8 cellular contexts compared by ENCODE assay signal in genomic region chr12:103929909-103930786, GRCh38. TPM values are rescaled to one million over a fixed set of nuclear protein-coding genes. Genes with fewer than 3 reads are reported as not detected.
DNase-seq lines count a peak whose midpoint lies in the region; ATAC-seq, FAIRE-seq and TF ChIP-seq lines count a peak whose summit lies in the region.

Gene HSP90B1, plus strand, starts transcription at chr12:103930410. Its CDS starts 106 bp downstream, at chr12:103930516.

- TF ChIP-seq CTCF in H1 (IDR thresholded peaks at IDR 0.05; ENCODE audit: control extremely low read depth in 1 of 3, insufficient read depth in 1 of 3, low read depth in 1 of 3, low read length in 3 of 3), result no peak

- TF ChIP-seq EP300 in H1 (IDR thresholded peaks at IDR 0.05; ENCODE audit: borderline replicate concordance in 1 of 2, low read depth in 2 of 2, low read length in 2 of 2), result peak in 1 of 2 experiments; percentile 10; a peak in 1 of 3 replicates

- peak within 1 kb of the TSS; percentile 97 for H3K27ac Mint-ChIP-seq in activated CD8-positive, alpha-beta memory T cell treated with anti-CD3 and anti-CD28 coated beads, Interleukin-2, amount 10 ng/mL, durations not matched to agents 7 days and 5 days
- peak within 1 kb of the TSS; percentile 99 for H3K27ac Mint-ChIP-seq in memory B cell

- H3K9ac ChIP-seq in NT2/D1 (ENCODE audit: insufficient read length, low read depth) (peak within 1 kb of the TSS; percentile 87), H1 (replicated peaks in 1 of 4; ENCODE audit: extremely low read depth in 1 of 4, low read depth in 3 of 4, low read length in 3 of 4) (peak within 1 kb of the TSS; percentile 93 to 98 (median 96))

- H4K8ac ChIP-seq in H1 (ENCODE audit: extremely low read depth, insufficient read depth, low read length), result peak within 1 kb of the TSS; percentile 90

- peak within 1 kb of the TSS; percentile 99 for H2AFZ ChIP-seq in H1 (ENCODE audit: low read length)

- H3K27ac ChIP-seq in H1 (ENCODE audit: low read depth, low read length), result peak within 1 kb of the TSS; percentile 88

- H3K4ac ChIP-seq in H1 (replicated peaks; ENCODE audit: insufficient read length, low read depth, low read length), result peak within 1 kb of the TSS; percentile 82

- DNase-seq in COR-L47 (lab: John Stamatoyannopoulos, UW) (peak; percentile 100), HUDEP-2 (lab: John Stamatoyannopoulos, UW; ENCODE audit: unreplicated experiment in 76 of 76) (peak; percentile 36 to 100 (median 99)), NT2/D1 (ENCODE audit: low read depth, low spot score) (peak; percentile 99), H1 (ENCODE audit: low read depth in 1 of 2, low spot score in 2 of 2) (peak; percentile 98 to 100), memory B cell (ENCODE audit: low spot score in 2 of 2) (peak; percentile 91 to 98)
- peak; percentile 100 for DNase-seq in activated CD8-positive, alpha-beta memory T cell treated with anti-CD3 and anti-CD28 coated beads, Interleukin-2, amount 10 ng/mL, durations not matched to agents 7 days and 5 days
- DNase-seq in stimulated activated CD8-positive, alpha-beta memory T cell treated with anti-CD3 and anti-CD28 coated beads, Interleukin-12 subunit alpha, Interleukin-12 subunit beta, amount 100 ng/mL, for 24 hours (ENCODE audit: extremely low read depth), result peak; percentile 99

- H2BK12ac ChIP-seq in H1 (ENCODE audit: low read depth, low read length), result peak within 1 kb of the TSS; percentile 75; the same call in 1 of the 2 replicates

- POLR2A ChIA-PET in H1 (lab: Charles Lee; ENCODE audit: partially characterized antibody), result interaction anchor here (0.6 to 2.9 kb wide), 42 partner anchors 8 to 362 kb away, joined by 3 to 42 read pairs (median 4); partner anchors contain the start of genes NFYB, NT5DC3 and TDG

- no peaks in the 10 kb centered on the region for H3K27me3 ChIP-seq in NT2/D1 (ENCODE audit: insufficient read depth, insufficient read length)
- H3K27me3 ChIP-seq in H1 (replicated peaks in 1 of 4; ENCODE audit: control insufficient read depth in 3 of 4, extremely low read depth in 1 of 4, insufficient read depth in 3 of 4, low read length in 3 of 4), result no peaks in the 10 kb centered on the region; a peak in 1 of 7 replicates

- peak within 1 kb of the TSS; percentile 80 for H3K56ac ChIP-seq in H1 (replicated peaks; ENCODE audit: insufficient read length, low read depth, low read length)

- no peaks in the 10 kb centered on the region for H3K9me3 Mint-ChIP-seq in activated CD8-positive, alpha-beta memory T cell treated with anti-CD3 and anti-CD28 coated beads, Interleukin-2, amount 10 ng/mL, durations not matched to agents 7 days and 5 days (ENCODE audit: low read depth)
- H3K9me3 Mint-ChIP-seq in memory B cell, result no peaks in the 10 kb centered on the region

- peak within 1 kb of the TSS; percentile 94 for H2BK5ac ChIP-seq in H1 (ENCODE audit: low read depth, low read length)

- H3K18ac ChIP-seq in H1 (ENCODE audit: extremely low read depth, low read length), result peak within 1 kb of the TSS; percentile 93

- no peak within 1 kb of the TSS for H3K23ac ChIP-seq in H1 (ENCODE audit: insufficient read length)

- H3K4me3 Mint-ChIP-seq in activated CD8-positive, alpha-beta memory T cell treated with anti-CD3 and anti-CD28 coated beads, Interleukin-2, amount 10 ng/mL, durations not matched to agents 7 days and 5 days, result peak within 1 kb of the TSS; percentile 89
- H3K4me3 Mint-ChIP-seq in memory B cell, result peak within 1 kb of the TSS; percentile 98

- peaks cover 13% of the 10 kb centered on the region for H3K23me2 ChIP-seq in H1 (ENCODE audit: low read depth, low read length)

- CTCF ChIA-PET in activated CD8-positive, alpha-beta memory T cell treated with anti-CD3 and anti-CD28 coated beads, Interleukin-2, amount 10 ng/mL, durations not matched to agents 7 days and 5 days (lab: Charles Lee), result interaction anchor here (0.7 to 3.2 kb wide), 7 partner anchors 10 to 179 kb away, joined by 3 to 12 read pairs (median 3); partner anchors contain the start of gene TDG
- CTCF ChIA-PET in H1 (lab: Charles Lee; ENCODE audit: partially characterized antibody), result interaction anchor here (0.6 to 1.2 kb wide), 4 partner anchors 25 to 96 kb away, joined by 3 to 5 read pairs (median 4); no protein-coding TSS in a partner anchor

- peaks cover 63% of the 10 kb centered on the region for H3K4me1 Mint-ChIP-seq in activated CD8-positive, alpha-beta memory T cell treated with anti-CD3 and anti-CD28 coated beads, Interleukin-2, amount 10 ng/mL, durations not matched to agents 7 days and 5 days
- H3K4me1 Mint-ChIP-seq in memory B cell, result peaks cover 38% of the 10 kb centered on the region

- H3K27me3 Mint-ChIP-seq in activated CD8-positive, alpha-beta memory T cell treated with anti-CD3 and anti-CD28 coated beads, Interleukin-2, amount 10 ng/mL, durations not matched to agents 7 days and 5 days, result peaks cover 3% of the 10 kb centered on the region
- H3K27me3 Mint-ChIP-seq in memory B cell, result no peaks in the 10 kb centered on the region

- H3K9me3 ChIP-seq in NT2/D1 (ENCODE audit: insufficient read depth, low read length) (no peaks in the 10 kb centered on the region), H1 (ENCODE audit: insufficient read depth in 2 of 2, low read depth in 1 of 2, low read length in 1 of 2) (no peaks in the 10 kb centered on the region)

- peak within 1 kb of the TSS; percentile 81 for H4K91ac ChIP-seq in H1 (replicated peaks; ENCODE audit: insufficient read length, low read length)

- H3K4me3 ChIP-seq in NT2/D1 (ENCODE audit: insufficient read length, low read depth) (peak within 1 kb of the TSS; percentile 92), H1 (ENCODE audit: extremely low read depth in 1 of 4, insufficient read depth in 2 of 4, low read depth in 3 of 4, low read length in 4 of 4) (peak within 1 kb of the TSS; percentile 80 to 97 (median 91))

- peaks cover 5 to 10% of the 10 kb centered on the region in 2 experiments for H4K20me1 ChIP-seq in H1 (replicated peaks in 1 of 2; ENCODE audit: control insufficient read depth in 1 of 2, insufficient read depth in 2 of 2, low read length in 2 of 2)

- no peak within 1 kb of the TSS for H3K14ac ChIP-seq in H1 (ENCODE audit: insufficient read length)

- peaks cover 40% of the 10 kb centered on the region for H3K36me3 ChIP-seq in NT2/D1 (ENCODE audit: insufficient read depth, insufficient read length, low read length)
- H3K36me3 ChIP-seq in H1 (ENCODE audit: control insufficient read depth in 2 of 4, insufficient read depth in 4 of 4, low read length in 3 of 4), result peaks cover 20 to 34% (median 25%) of the 10 kb centered on the region in 4 experiments

- peak within 1 kb of the TSS; percentile 98 for H4K5ac ChIP-seq in H1 (ENCODE audit: insufficient read length, low read depth, low read length)

- peak; percentile 93 for FAIRE-seq in H1 (lab: Jason Lieb, UNC)

- WGBS in H1 (ENCODE audit: extremely low coverage in 1 of 2, insufficient coverage in 1 of 2, insufficient read length in 1 of 2, insufficient replicate concordance in 2 of 2, low coverage in 1 of 2, low lambda C conversion rate in 2 of 2, missing lambda C conversion rate in 1 of 2), 2 experiments, result 1% methylated on average over 55 of the region's 67 CpGs; no CpG with 5 or more reads in 1 of the 2 experiments

- no peak within 1 kb of the TSS for H2BK120ac ChIP-seq in H1 (replicated peaks; ENCODE audit: low read depth, low read length)

- H3K4me1 ChIP-seq in NT2/D1 (ENCODE audit: insufficient read depth, insufficient read length) (no peaks in the 10 kb centered on the region), H1 (replicated peaks in 1 of 4; ENCODE audit: control insufficient read depth in 3 of 4, insufficient read depth in 4 of 4, low read length in 3 of 4) (peaks cover 0 to 3% (median 0%) of the 10 kb centered on the region in 4 experiments; a peak in 4 of 7 replicates)

- H2BK15ac ChIP-seq in H1 (ENCODE audit: low read length), result 0 out of 2 replicates have a peak within 1 kb of the TSS, but pooled peaks have one; percentile 93

- ATAC-seq in GM21381 (IDR thresholded peaks at IDR 0.05; ENCODE audit: unreplicated experiment) (peak; percentile 60), memory B cell (ENCODE audit: low read depth) (peak; percentile 63)
- ATAC-seq in activated CD8-positive, alpha-beta memory T cell treated with anti-CD3 and anti-CD28 coated beads, Interleukin-2, amount 10 ng/mL, durations not matched to agents 7 days and 5 days, result peak; percentile 80

- no peak within 1 kb of the TSS for H2AK5ac ChIP-seq in H1 (ENCODE audit: low read depth, low read length)

- TF ChIP-seq POLR2A in H1 (IDR thresholded peaks at IDR 0.05; ENCODE audit: control extremely low read depth in 1 of 2, low read depth in 2 of 2, low read length in 2 of 2), result peak; percentile 93 to 99

- peaks cover 14 to 46% of the 10 kb centered on the region in 2 experiments for H3K79me2 ChIP-seq in H1 (ENCODE audit: control insufficient read depth in 1 of 2, insufficient read depth in 2 of 2, low read length in 2 of 2)

- no peak within 1 kb of the TSS for H2BK20ac ChIP-seq in H1 (ENCODE audit: low read length)

- peaks cover 39% of the 10 kb centered on the region for H3K36me3 Mint-ChIP-seq in activated CD8-positive, alpha-beta memory T cell treated with anti-CD3 and anti-CD28 coated beads, Interleukin-2, amount 10 ng/mL, durations not matched to agents 7 days and 5 days
- peaks cover 14% of the 10 kb centered on the region for H3K36me3 Mint-ChIP-seq in memory B cell

- H3K4me2 ChIP-seq in H1 (ENCODE audit: insufficient read depth in 1 of 2, low read depth in 2 of 2, low read length in 2 of 2), result peak within 1 kb of the TSS; percentile 97 to 99

- 0 out of 2 replicates have a peak, but pooled peaks cover 2% of the 10 kb centered on the region for H3K79me1 ChIP-seq in H1 (ENCODE audit: low read depth, low read length)

- no peak for TF ChIP-seq RAD21 in H1 (IDR thresholded peaks at IDR 0.05 in 1 of 2, conservative IDR thresholded peaks at IDR 0.05 in 1 of 2; ENCODE audit: low read depth in 2 of 2, low read length in 2 of 2)

TF ChIP-seq in H1, 55 proteins besides CTCF, POLR2A, EP300 and RAD21 (continues in another document):
- no peak for TF ChIP-seq SAP30 (IDR thresholded peaks at IDR 0.05; ENCODE audit: insufficient read depth, insufficient replicate concordance, low read length)
- peak in 1 of 2 experiments; percentile 17; a peak in 1 of 4 replicates for TF ChIP-seq HDAC2 (IDR thresholded peaks at IDR 0.05; ENCODE audit: borderline replicate concordance in 1 of 2, low read depth in 2 of 2, low read length in 2 of 2)
- TF ChIP-seq KDM1A (IDR thresholded peaks at IDR 0.05; ENCODE audit: borderline replicate concordance, low read length), result no peak

RNA-seq across cellular contexts. Expression of gene HSP90B1, which starts in this region (rescaled TPM):
- 100 to 1,000 TPM; 324 to 489 TPM for total RNA-seq in activated CD8-positive, alpha-beta memory T cell treated with anti-CD3 and anti-CD28 coated beads, Interleukin-2, amount 10 ng/mL, durations not matched to agents 7 days and 5 days
- total RNA-seq in H1 (2021; fragmentation: NEBNext Ultra II Directional; extraction: Animal tissue kit (Norgen Biotek cat#: 25700)), result 837 and 847 TPM in 2 replicates
- polyA plus RNA-seq in H1 (2011; rRNA removed), result 88.9 and 161 TPM in 2 replicates
- polyA plus RNA-seq in H1 (2011; cell fraction: cytosol; rRNA removed), result 357 TPM
- 201 TPM for polyA plus RNA-seq in H1 (2011; cell fraction: nucleus; rRNA removed)
- polyA plus RNA-seq in H1 (2012, experiment 1 of 2), result 402 to 670 TPM (median 455 TPM) in 4 replicates
- 45.2 TPM for polyA plus RNA-seq in H1 (2012, experiment 2 of 2)
- 1,179 TPM for polyA plus RNA-seq in H1 (2013, experiment 1 of 2)
- 1,181 TPM for polyA plus RNA-seq in H1 (2013, experiment 2 of 2)
- polyA minus RNA-seq in H1 (2011; rRNA and poly(A)+ RNA removed), result 125 and 185 TPM in 2 replicates
- 129 TPM for polyA minus RNA-seq in H1 (2011; cell fraction: cytosol; rRNA and poly(A)+ RNA removed)
- polyA minus RNA-seq in H1 (2011; cell fraction: nucleus; rRNA and poly(A)+ RNA removed), result 144 TPM

Comparison
In these comparisons a context has a peak if more than half of its experiments do, and no peak if none do; other contexts are left out.
1. Peak in every context shown above with its lines: DNase-seq, ATAC-seq, H3K4me3 ChIP-seq and H3K27ac ChIP-seq.